18 cellular contexts compared by ENCODE assay signal in genomic region chr3:190562866-190563525, GRCh38. TPM values are rescaled to one million over a fixed set of nuclear protein-coding genes. Genes with fewer than 3 reads are reported as not detected.
A peak's percentile ranks its signal among the peaks of the same experiment; 100 is the strongest.
DNase-seq lines count a peak whose midpoint lies in the region; ATAC-seq and TF ChIP-seq lines count a peak whose summit lies in the region.
"Had no signal": no experiment of that assay in that cellular context is flagged by ENCODE, and none has a peak within 500 bp of the region (broad histone marks: within the 10 kb centered on the region; RNA-seq: fewer than 3 reads in every experiment).

No MANE protein-coding gene starts in this region.

- H3K27ac ChIP-seq in A673 (ENCODE audit: low read depth, low read length, poor library complexity, severe bottlenecking) (peak overlapping the region; percentile 39), IMR-90 (ENCODE audit: insufficient read depth, low read length) (no peak overlapping the region), left ventricle myocardium inferior (replicated peaks) (no peak overlapping the region)
- H3K27ac ChIP-seq: coronary artery, lower lobe of right lung had no signal

- H3K56ac ChIP-seq in IMR-90 (ENCODE audit: extremely low read depth, insufficient read depth, low read length) = no peak overlapping the region

- no peaks in the 10 kb centered on the region for H3K27me3 Mint-ChIP-seq in activated T-helper 1 cell treated with anti-CD3 and anti-CD28 coated beads, Interleukin-12 subunit alpha, Interleukin-12 subunit beta, Interleukin-2, Interleukin-4 antibody, amounts not matched to agents 30 ng/mL and 10 ng/mL and 1 ng/mL, durations not matched to agents 14 hours and 24 hours and 36 hours (ENCODE audit: insufficient read depth)
- H3K27me3 Mint-ChIP-seq in memory B cell = no peaks in the 10 kb centered on the region
- H3K27me3 Mint-ChIP-seq: naive thymus-derived CD8-positive, alpha-beta T cell had no signal

- H2BK20ac ChIP-seq in IMR-90 (ENCODE audit: low read depth, low read length) = no peak overlapping the region

- H3K4me3 Mint-ChIP-seq in activated T-helper 1 cell treated with anti-CD3 and anti-CD28 coated beads, Interleukin-12 subunit alpha, Interleukin-12 subunit beta, Interleukin-2, Interleukin-4 antibody, amounts not matched to agents 30 ng/mL and 10 ng/mL and 1 ng/mL, durations not matched to agents 14 hours and 24 hours and 36 hours = peak overlapping the region; percentile 40
- no peak overlapping the region for H3K4me3 Mint-ChIP-seq in memory B cell
- H3K4me3 Mint-ChIP-seq: activated T-cell treated with anti-CD3 and anti-CD28 coated beads, Interleukin-2, amount 50 U/mL, for 4 hours; naive thymus-derived CD8-positive, alpha-beta T cell had no signal

- H3K36me3 Mint-ChIP-seq in activated T-helper 1 cell treated with anti-CD3 and anti-CD28 coated beads, Interleukin-12 subunit alpha, Interleukin-12 subunit beta, Interleukin-2, Interleukin-4 antibody, amounts not matched to agents 30 ng/mL and 10 ng/mL and 1 ng/mL, durations not matched to agents 14 hours and 24 hours and 36 hours (ENCODE audit: low read depth) = peaks cover 59% of the 10 kb centered on the region
- H3K36me3 Mint-ChIP-seq in memory B cell = peaks cover 21% of the 10 kb centered on the region

- H2BK5ac ChIP-seq in IMR-90 (ENCODE audit: low read depth, low read length, poor library complexity, severe bottlenecking) = no peak overlapping the region

- H3K9me3 Mint-ChIP-seq in activated T-helper 1 cell treated with anti-CD3 and anti-CD28 coated beads, Interleukin-12 subunit alpha, Interleukin-12 subunit beta, Interleukin-2, Interleukin-4 antibody, amounts not matched to agents 30 ng/mL and 10 ng/mL and 1 ng/mL, durations not matched to agents 14 hours and 24 hours and 36 hours = peaks cover 30% of the 10 kb centered on the region
- H3K9me3 Mint-ChIP-seq in memory B cell = peaks cover 3% of the 10 kb centered on the region

- no peaks in the 10 kb centered on the region for H3K27me3 ChIP-seq in A673 (replicated peaks; ENCODE audit: insufficient read depth, low read depth, low read length, poor library complexity)
- no peaks in the 10 kb centered on the region for H3K27me3 ChIP-seq in IMR-90 (ENCODE audit: control insufficient read depth, insufficient read depth, low read length)
- no peaks in the 10 kb centered on the region for H3K27me3 ChIP-seq in left ventricle myocardium inferior (ENCODE audit: low read depth)

- dilution Hi-C loops in IMR-90 (cut with HindIII; ENCODE audit: low sequenced_read_pairs, unreplicated experiment) = no loop called here

- H4K5ac ChIP-seq in IMR-90 (ENCODE audit: low read depth, low read length) = no peak overlapping the region

- in situ Hi-C loops in IMR-90 (cut with MboI; ENCODE audit: low sequenced_read_pairs) = no loop called here

- 0 out of 2 replicates have a peak overlapping the region, but pooled peaks have one; percentile 32 for H3K14ac ChIP-seq in IMR-90 (replicated peaks; ENCODE audit: low read depth, low read length)

- no peak overlapping the region for H3K4me2 ChIP-seq in IMR-90 (ENCODE audit: low read depth, low read length)

- H2AFZ ChIP-seq in IMR-90 (replicated peaks; ENCODE audit: low read length, poor library complexity) = no peak overlapping the region

- H4K8ac ChIP-seq in IMR-90 (ENCODE audit: low read depth in 2 of 2, low read length in 2 of 2) = no peak overlapping the region

- no peak overlapping the region for H2AK5ac ChIP-seq in IMR-90 (ENCODE audit: low read depth, low read length)

- ATAC-seq in IMR-90 (ENCODE audit: low read depth) (no peak), memory B cell (ENCODE audit: low read depth) (no peak), GM21529 (IDR thresholded peaks at IDR 0.05; ENCODE audit: unreplicated experiment) (no peak)
- ATAC-seq: lower lobe of right lung; naive thymus-derived CD8-positive, alpha-beta T cell had no signal

- H3K27ac Mint-ChIP-seq in activated T-helper 1 cell treated with anti-CD3 and anti-CD28 coated beads, Interleukin-12 subunit alpha, Interleukin-12 subunit beta, Interleukin-2, Interleukin-4 antibody, amounts not matched to agents 30 ng/mL and 10 ng/mL and 1 ng/mL, durations not matched to agents 14 hours and 24 hours and 36 hours = peak overlapping the region; percentile 90
- peak overlapping the region; percentile 33 for H3K27ac Mint-ChIP-seq in memory B cell
- H3K27ac Mint-ChIP-seq: naive thymus-derived CD8-positive, alpha-beta T cell had no signal

- peaks cover 65% of the 10 kb centered on the region for H3K4me1 ChIP-seq in A673 (ENCODE audit: insufficient read depth, low read length, poor library complexity, severe bottlenecking)
- peaks cover 4% of the 10 kb centered on the region for H3K4me1 ChIP-seq in IMR-90 (ENCODE audit: control insufficient read depth, insufficient read depth, low read length)
- H3K4me1 ChIP-seq in left ventricle myocardium inferior = peaks cover 28% of the 10 kb centered on the region

- H3K9me3 ChIP-seq in A673 (ENCODE audit: low read depth, low read length, poor library complexity, severe bottlenecking) (peaks cover 18% of the 10 kb centered on the region), IMR-90 (ENCODE audit: control insufficient read depth, insufficient read depth, low read length) (no peaks in the 10 kb centered on the region; the same call in 1 of the 2 replicates), left ventricle myocardium inferior (replicated peaks) (peaks cover 15% of the 10 kb centered on the region)
- H3K9me3 ChIP-seq: Caco-2, lower lobe of right lung had no signal

- TF ChIP-seq CTCF in A673 (conservative IDR thresholded peaks at IDR 0.05; ENCODE audit: low read depth, low read length) (no peak), IMR-90 (conservative IDR thresholded peaks at IDR 0.05; ENCODE audit: low read depth, low read length) (no peak), left ventricle myocardium inferior (IDR thresholded peaks at IDR 0.05; ENCODE audit: borderline replicate concordance) (no peak), GM20000 (IDR thresholded peaks at IDR 0.05; ENCODE audit: extremely low read depth, missing control alignments) (no peak)

- POLR2A ChIA-PET in A673 (lab: Charles Lee; ENCODE audit: low non-redundant PET) (interaction anchor here (0.6 kb wide), 1 partner anchor 29 kb away, joined by 6 read pairs; no protein-coding TSS in a partner anchor), IMR-90 (lab: Charles Lee; ENCODE audit: unreplicated experiment) (no interaction called here)

- H3K79me1 ChIP-seq in IMR-90 (ENCODE audit: low read depth in 1 of 2, low read length in 2 of 2) = peaks cover 0 to 3% of the 10 kb centered on the region in 2 experiments; a peak in 1 of 4 replicates

- no peak overlapping the region for H2AK9ac ChIP-seq in IMR-90 (replicated peaks; ENCODE audit: low read depth, low read length, poor library complexity)

- H3K23ac ChIP-seq in IMR-90 (ENCODE audit: low read depth, low read length) = no peak overlapping the region

- H3K9me1 ChIP-seq in IMR-90 (ENCODE audit: insufficient read depth, low read length) = peaks cover 5% of the 10 kb centered on the region; the same call in 1 of the 2 replicates

- BruUV-seq in A673 (replicated peaks; lab: Mats Ljungman, UMichigan) (no TSS peak), IMR-90 (replicated peaks; lab: Mats Ljungman, UMichigan) (no TSS peak)

- CTCF ChIA-PET in A673 (lab: Charles Lee) = no interaction called here
- CTCF ChIA-PET in IMR-90 (lab: Yijun Ruan, JAX) = interaction anchor here (0.7 kb wide), 1 partner anchor 139 kb away, joined by 3 read pairs; no protein-coding TSS in a partner anchor

- no peak overlapping the region for H2BK120ac ChIP-seq in IMR-90 (ENCODE audit: low read depth, low read length)

- H3K18ac ChIP-seq in IMR-90 (ENCODE audit: low read depth, low read length) = no peak overlapping the region

- no peak overlapping the region for H3K9ac ChIP-seq in IMR-90 (ENCODE audit: low read depth, low read length)

- H3K4me1 Mint-ChIP-seq in activated T-helper 1 cell treated with anti-CD3 and anti-CD28 coated beads, Interleukin-12 subunit alpha, Interleukin-12 subunit beta, Interleukin-2, Interleukin-4 antibody, amounts not matched to agents 30 ng/mL and 10 ng/mL and 1 ng/mL, durations not matched to agents 14 hours and 24 hours and 36 hours (ENCODE audit: low read depth) = peaks cover 85% of the 10 kb centered on the region
- H3K4me1 Mint-ChIP-seq in memory B cell = no peaks in the 10 kb centered on the region

- no peak for TF ChIP-seq RAD21 in IMR-90 (IDR thresholded peaks at IDR 0.05; ENCODE audit: low read length)

- intact Hi-C loops in A673 (cut with micrococcal nuclease; ENCODE audit: unreplicated experiment) (no loop called here), IMR-90 (cut with micrococcal nuclease) (no loop called here), left ventricle myocardium inferior (cut with micrococcal nuclease) (no loop called here)
- intact Hi-C loops in activated T-helper 1 cell treated with anti-CD3 and anti-CD28 coated beads, Interleukin-12 subunit alpha, Interleukin-12 subunit beta, Interleukin-2, Interleukin-4 antibody, amounts not matched to agents 30 ng/mL and 10 ng/mL and 1 ng/mL, durations not matched to agents 14 hours and 24 hours and 36 hours (cut with micrococcal nuclease) = loop anchor here (2.0 to 10.0 kb wide), 3 partner anchors 24 to 1028 kb away; no protein-coding TSS in a partner anchor

- no CpG with 5 or more reads among the region's 3 CpGs for WGBS in IMR-90 (ENCODE audit: extremely low coverage in 2 of 2, insufficient read length in 1 of 2), 2 experiments

- H3K36me3 ChIP-seq in A673 (ENCODE audit: insufficient read depth, low read length, poor library complexity, severe bottlenecking) (peaks cover 64% of the 10 kb centered on the region), IMR-90 (ENCODE audit: control insufficient read depth, insufficient read depth, low read length) (no peaks in the 10 kb centered on the region), left ventricle myocardium inferior (no peaks in the 10 kb centered on the region)
- H3K36me3 ChIP-seq: lower lobe of right lung had no signal

- no peak for TF ChIP-seq POLR2A in IMR-90 (IDR thresholded peaks at IDR 0.05; ENCODE audit: low read depth, low read length)

- H2BK15ac ChIP-seq in IMR-90 (ENCODE audit: low read depth, low read length) = no peak overlapping the region

- H4K20me1 ChIP-seq in IMR-90 (ENCODE audit: insufficient read depth, low read length) = no peaks in the 10 kb centered on the region

- H3K4me3 ChIP-seq in A673 (ENCODE audit: low read depth, low read length, poor library complexity, severe bottlenecking) (no peak overlapping the region), IMR-90 (ENCODE audit: insufficient read depth, low read depth, low read length) (no peak overlapping the region), left ventricle myocardium inferior (no peak overlapping the region)
- H3K4me3 ChIP-seq: coronary artery, lower lobe of right lung had no signal

- DNase-seq in A673 (ENCODE audit: low spot score) (no peak), IMR-90 (no peak), memory B cell (ENCODE audit: low spot score in 2 of 2) (no peak), left ventricle myocardium inferior (no peak), globus pallidus (ENCODE audit: low spot score) (no peak), GM20000 (ENCODE audit: low spot score) (no peak)
- no peak for DNase-seq in activated T-helper 1 cell treated with anti-CD3 and anti-CD28 coated beads, Interleukin-12 subunit alpha, Interleukin-12 subunit beta, Interleukin-2, Interleukin-4 antibody, amounts not matched to agents 30 ng/mL and 10 ng/mL and 1 ng/mL, durations not matched to agents 14 hours and 24 hours and 36 hours (ENCODE audit: low spot score)
- DNase-seq: activated T-cell treated with anti-CD3 and anti-CD28 coated beads, Interleukin-2, amount 50 U/mL, for 4 hours; Caco-2; GDM1; H7; lower lobe of right lung; naive thymus-derived CD8-positive, alpha-beta T cell; NCI-H146; posterior cingulate gyrus; SIG-M5 had no signal

- no peak overlapping the region for H3K4ac ChIP-seq in IMR-90 (ENCODE audit: low read depth, low read length)

- H4K91ac ChIP-seq in IMR-90 (ENCODE audit: insufficient read depth, low read depth, low read length) = no peak overlapping the region

RNA-seq across cellular contexts. Expression of gene IL1RAP, which starts 49.1 kb away (rescaled TPM):
- total RNA-seq in A673 (2021) = 207 and 233 TPM in 2 replicates
- 9.4 and 11.3 TPM in 2 replicates for total RNA-seq in IMR-90 (2012; rRNA removed)
- 7.4 and 8.3 TPM in 2 replicates for polyA plus RNA-seq in IMR-90 (2012; rRNA removed)
- 1.3 and 2.2 TPM in 2 replicates for polyA plus RNA-seq in IMR-90 (2012; cell fraction: cytosol; rRNA removed)
- polyA plus RNA-seq in IMR-90 (2012; cell fraction: nucleus; rRNA removed; ENCODE audit: low replicate concordance) = 1.3 and 4.4 TPM in 2 replicates
- 26.4 and 31.6 TPM in 2 replicates for total RNA-seq in activated T-helper 1 cell treated with anti-CD3 and anti-CD28 coated beads, Interleukin-12 subunit alpha, Interleukin-12 subunit beta, Interleukin-2, Interleukin-4 antibody, amounts not matched to agents 30 ng/mL and 10 ng/mL and 1 ng/mL, durations not matched to agents 14 hours and 24 hours and 36 hours
- total RNA-seq in left ventricle myocardium inferior = 5.1 TPM
